ENCODE assay signal across 12 cellular contexts in the genomic region with DNA sequence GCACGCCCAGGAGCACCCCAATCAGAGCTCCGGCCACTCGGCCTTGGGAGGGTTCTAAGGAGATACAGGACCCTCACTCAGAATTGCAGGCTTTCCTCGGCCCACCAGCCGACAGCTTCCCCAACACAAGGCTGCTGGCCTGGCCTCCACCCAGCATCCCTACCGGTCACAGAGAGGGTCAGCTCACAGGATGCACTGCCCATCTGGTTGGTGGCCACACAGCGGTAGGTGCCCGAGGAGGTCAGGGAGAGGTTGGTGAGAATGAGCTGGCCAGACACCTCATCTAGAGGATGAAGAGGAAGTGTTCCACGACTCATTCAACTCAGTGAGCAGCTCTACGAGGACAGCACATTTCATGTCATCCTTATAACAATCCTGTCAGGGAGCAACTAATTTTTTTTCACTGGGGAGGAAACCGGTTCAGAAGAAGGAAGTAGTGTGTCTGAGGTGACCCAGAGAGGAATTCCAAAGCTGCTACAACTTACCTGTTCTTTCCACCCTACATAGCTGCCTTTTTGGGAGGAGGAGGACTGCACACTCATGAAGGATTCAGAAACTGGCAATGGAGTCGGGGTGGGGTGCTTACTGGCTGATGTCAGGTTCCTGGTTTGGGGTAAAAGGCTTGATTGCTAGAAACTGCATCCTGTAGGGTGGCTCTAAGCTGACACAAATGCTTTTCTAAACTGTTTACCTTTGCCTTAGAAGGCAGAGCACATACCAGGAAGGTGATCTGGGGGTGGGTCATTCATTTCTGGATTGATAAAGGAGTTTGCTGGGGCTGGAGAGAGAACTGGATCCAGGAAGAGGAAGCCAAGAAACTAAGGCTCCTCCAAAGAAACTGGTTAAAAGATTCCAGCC. TPM values are rescaled to one million over a fixed set of nuclear protein-coding genes. Genes with fewer than 3 reads are reported as not detected.
A peak's percentile ranks its signal among the peaks of the same experiment; 100 is the strongest.
DNase-seq lines count a peak whose midpoint lies in the region; ATAC-seq and TF ChIP-seq lines count a peak whose summit lies in the region.
"Had no signal": no experiment of that assay in that cellular context is flagged by ENCODE, and none has a peak within 500 bp of the region (broad histone marks: within the 10 kb centered on the region; RNA-seq: fewer than 3 reads in every experiment).

No MANE protein-coding gene starts in this region.

- no peak overlapping the region for H3K4me3 ChIP-seq in CD8-positive, alpha-beta memory T cell (ENCODE audit: low read length)
- H3K4me3 ChIP-seq in neuronal stem cell (ENCODE audit: low read length in 2 of 2): peak overlapping the region in 1 of 2 donors; percentile 53

- POLR2A ChIA-PET in CD8-positive, alpha-beta memory T cell (lab: Charles Lee): interaction anchor here (0.5 kb wide), 1 partner anchor 1521 kb away, joined by 3 read pairs; no protein-coding TSS in a partner anchor

- H4K91ac ChIP-seq in neuronal stem cell (ENCODE audit: low read depth, low read length, poor library complexity): no peak overlapping the region

- H3K27me3 Mint-ChIP-seq in CD8-positive, alpha-beta memory T cell: peaks cover 4 to 5% of the 10 kb centered on the region in 2 donors
- peaks cover 10% of the 10 kb centered on the region for H3K27me3 Mint-ChIP-seq in IgD-negative memory B cell

- no peaks in the 10 kb centered on the region for H3K9me3 ChIP-seq in CD8-positive, alpha-beta memory T cell (ENCODE audit: low read length)
- peaks cover 2 to 12% of the 10 kb centered on the region in 2 donors for H3K9me3 ChIP-seq in neuronal stem cell (replicated peaks in 1 of 2; ENCODE audit: control insufficient read depth in 2 of 2, insufficient read depth in 1 of 2, low read depth in 1 of 2, low read length in 2 of 2)

- peaks cover 9% of the 10 kb centered on the region for H3K4me1 ChIP-seq in CD8-positive, alpha-beta memory T cell (ENCODE audit: insufficient read depth, low read length)
- peaks cover 0 to 12% of the 10 kb centered on the region in 2 donors for H3K4me1 ChIP-seq in neuronal stem cell (ENCODE audit: control insufficient read depth in 2 of 2, insufficient read depth in 1 of 2, low read depth in 1 of 2, low read length in 2 of 2)

- H3K27ac ChIP-seq in CD8-positive, alpha-beta memory T cell (ENCODE audit: low read depth, low read length): no peak overlapping the region
- no peak overlapping the region for H3K27ac ChIP-seq in neuronal stem cell (replicated peaks; ENCODE audit: low read length)

- peak overlapping the region; percentile 39 for H2BK15ac ChIP-seq in neuronal stem cell (ENCODE audit: low read length)

- H2BK12ac ChIP-seq in neuronal stem cell (ENCODE audit: low read length): peak overlapping the region; percentile 68

- no peak overlapping the region for H3K9ac ChIP-seq in neuronal stem cell (ENCODE audit: low read depth, low read length, poor library complexity)

- no peak overlapping the region for H3K4ac ChIP-seq in neuronal stem cell (ENCODE audit: low read length)

- CTCF ChIA-PET in CD8-positive, alpha-beta memory T cell (lab: Charles Lee): interaction anchor here (4.0 to 6.2 kb wide), 3 partner anchors 9 to 78 kb away, joined by 32 to 73 read pairs (median 41); partner anchors contain the start of gene ESAM

- H3K23ac ChIP-seq in neuronal stem cell (ENCODE audit: low read depth, low read length, poor library complexity): peak overlapping the region; percentile 56

- H2AK5ac ChIP-seq in neuronal stem cell (ENCODE audit: low read depth, low read length): peak overlapping the region; percentile 48

- peak overlapping the region; percentile 56 for H3K18ac ChIP-seq in neuronal stem cell (ENCODE audit: low read length)

- peak overlapping the region in 4 of 7 donors; percentile 12 to 85 (median 48) for H3K4me3 Mint-ChIP-seq in CD8-positive, alpha-beta memory T cell
- H3K4me3 Mint-ChIP-seq in IgD-negative memory B cell: peak overlapping the region in 2 of 4 donors; percentile 73 to 81

- no peak overlapping the region for H4K8ac ChIP-seq in neuronal stem cell (ENCODE audit: low read depth, low read length)

- H3K27me3 ChIP-seq in CD8-positive, alpha-beta memory T cell (ENCODE audit: insufficient read depth, low read length, poor library complexity, severe bottlenecking): no peaks in the 10 kb centered on the region
- peaks cover 0 to 100% (median 71%) of the 10 kb centered on the region in 3 experiments for H3K27me3 ChIP-seq in neuronal stem cell (ENCODE audit: control insufficient read depth in 3 of 3, insufficient read depth in 3 of 3, low read depth in 1 of 3, low read length in 3 of 3)

- no peak for ATAC-seq in SK-N-SH treated with all-trans-retinoic acid at 6 μM for 48 hours
- ATAC-seq in GM18520 (IDR thresholded peaks at IDR 0.05; ENCODE audit: unreplicated experiment): no peak
- ATAC-seq in GM21390 (IDR thresholded peaks at IDR 0.05; ENCODE audit: unreplicated experiment): no peak

- H2AFZ ChIP-seq in neuronal stem cell (ENCODE audit: low read length): no peak overlapping the region

- DNase-seq in CD8-positive, alpha-beta memory T cell: no peak
- DNase-seq in dermis microvascular lymphatic vessel endothelial cell (ENCODE audit: low read depth in 2 of 2) (peak; percentile 92 to 94), neuronal stem cell (ENCODE audit: low spot score) (no peak), GF-D8 (lab: John Stamatoyannopoulos, UW) (no peak)
- DNase-seq: H9; hippocampal formation; NCI-H345; stimulated activated CD4-positive, alpha-beta T cell treated with anti-CD3 and anti-CD28 coated beads, Interleukin-4, amount 100 ng/mL, for 4 hours had no signal

- peak overlapping the region; percentile 26 for H3K14ac ChIP-seq in neuronal stem cell (ENCODE audit: low read length)

- no peak overlapping the region for H2BK120ac ChIP-seq in neuronal stem cell (ENCODE audit: low read depth, low read length)

- no peaks in the 10 kb centered on the region for H3K36me3 ChIP-seq in CD8-positive, alpha-beta memory T cell (ENCODE audit: insufficient read depth, low read length)
- peaks cover 0 to 17% of the 10 kb centered on the region in 2 donors for H3K36me3 ChIP-seq in neuronal stem cell (replicated peaks in 1 of 2; ENCODE audit: control insufficient read depth in 2 of 2, insufficient read depth in 2 of 2, low read length in 2 of 2)

- peaks cover 0 to 6% (median 0%) of the 10 kb centered on the region in 3 donors for H3K36me3 Mint-ChIP-seq in CD8-positive, alpha-beta memory T cell
- H3K36me3 Mint-ChIP-seq in IgD-negative memory B cell: peaks cover 2% of the 10 kb centered on the region

- H2BK5ac ChIP-seq in neuronal stem cell (ENCODE audit: low read length): no peak overlapping the region

- H3K4me2 ChIP-seq in neuronal stem cell (ENCODE audit: insufficient read depth, low read length, poor library complexity, severe bottlenecking): no peak overlapping the region

- no peak overlapping the region for H3K27ac Mint-ChIP-seq in CD8-positive, alpha-beta memory T cell
- peak overlapping the region in 2 of 3 donors; percentile 63 to 83 for H3K27ac Mint-ChIP-seq in IgD-negative memory B cell
- H3K27ac Mint-ChIP-seq: H9 had no signal

- H3K79me1 ChIP-seq in neuronal stem cell (ENCODE audit: low read depth, low read length): no peaks in the 10 kb centered on the region

- no CpG with 5 or more reads among the region's 12 CpGs for WGBS in neuronal stem cell (ENCODE audit: extremely low coverage in 2 of 2, insufficient read length in 2 of 2, insufficient replicate concordance in 1 of 2), 2 donors

- peaks cover 4 to 14% (median 7%) of the 10 kb centered on the region in 3 donors for H3K4me1 Mint-ChIP-seq in CD8-positive, alpha-beta memory T cell
- H3K4me1 Mint-ChIP-seq in IgD-negative memory B cell: peaks cover 12 to 19% (median 15%) of the 10 kb centered on the region in 3 donors

- no peaks in the 10 kb centered on the region for H3K9me3 Mint-ChIP-seq in CD8-positive, alpha-beta memory T cell
- no peaks in the 10 kb centered on the region for H3K9me3 Mint-ChIP-seq in IgD-negative memory B cell

TF ChIP-seq in SK-N-SH treated with all-trans-retinoic acid at 6 μM for 48 hours, 23 proteins besides CTCF, POLR2A, EP300 and RAD21 (continues in another document):
- no peak for TF ChIP-seq ZFP3 (CRISPR knock-in tag; IDR thresholded peaks at IDR 0.05)

RNA-seq across cellular contexts. Expression of gene VSIG2, which starts 3.3 kb away (rescaled TPM):
- under 1 TPM; 0.24 to 0.40 TPM for total RNA-seq in CD8-positive, alpha-beta memory T cell
- polyA plus RNA-seq in CD8-positive, alpha-beta memory T cell: not detected
- not detected for polyA plus RNA-seq in IgD-negative memory B cell
- total RNA-seq in dermis microvascular lymphatic vessel endothelial cell: 0.13 TPM in 1 of 2 replicates, not detected in the other
- polyA plus RNA-seq in neuronal stem cell (2013, experiment 1 of 2): not detected
- not detected for polyA plus RNA-seq in neuronal stem cell (2013, experiment 2 of 2)
- total RNA-seq: H9 had no signal

RNA-seq across cellular contexts. Expression of gene NRGN, which starts 9.0 kb away (rescaled TPM):
- total RNA-seq in CD8-positive, alpha-beta memory T cell: 1 to 10 TPM; 4.6 to 6.4 TPM
- polyA plus RNA-seq in CD8-positive, alpha-beta memory T cell: not detected
- 4.6 TPM for polyA plus RNA-seq in IgD-negative memory B cell
- total RNA-seq in dermis microvascular lymphatic vessel endothelial cell: 0.25 and 0.64 TPM in 2 replicates
- 11.4 TPM for polyA plus RNA-seq in neuronal stem cell (2013, experiment 1 of 2)
- 11.7 TPM for polyA plus RNA-seq in neuronal stem cell (2013, experiment 2 of 2)

RNA-seq across cellular contexts. Expression of gene ESAM, which starts 13.4 kb away (rescaled TPM):
- total RNA-seq in CD8-positive, alpha-beta memory T cell: under 1 TPM; 0.35 to 0.77 TPM
- polyA plus RNA-seq in CD8-positive, alpha-beta memory T cell: not detected
- polyA plus RNA-seq in IgD-negative memory B cell: 2.5 TPM
- total RNA-seq in dermis microvascular lymphatic vessel endothelial cell: 20.1 and 29.3 TPM in 2 replicates
- polyA plus RNA-seq in neuronal stem cell (2013, experiment 1 of 2): 0.07 TPM
- 0.07 TPM for polyA plus RNA-seq in neuronal stem cell (2013, experiment 2 of 2)

RNA-seq across cellular contexts. Expression of gene MSANTD2, which starts 51.5 kb away (rescaled TPM):
- 10 to 100 TPM; 12.3 to 13.2 TPM for total RNA-seq in CD8-positive, alpha-beta memory T cell
- 4.4 TPM for polyA plus RNA-seq in CD8-positive, alpha-beta memory T cell
- polyA plus RNA-seq in IgD-negative memory B cell: 7.1 TPM
- 4.4 and 6.2 TPM in 2 replicates for total RNA-seq in dermis microvascular lymphatic vessel endothelial cell
- polyA plus RNA-seq in neuronal stem cell (2013, experiment 1 of 2): 14.2 TPM
- 14.6 TPM for polyA plus RNA-seq in neuronal stem cell (2013, experiment 2 of 2)

Comparison
In these comparisons a context has a peak if more than half of its experiments do, and no peak if none do; other contexts are left out.
1. DNase-seq: peak in dermis microvascular lymphatic vessel endothelial cell (2 of 2); none in CD8-positive, alpha-beta memory T cell (0 of 5), neuronal stem cell (single experiment) and GF-D8 (single experiment).
2. H3K27ac Mint-ChIP-seq: peak in IgD-negative memory B cell (2 of 3); none in CD8-positive, alpha-beta memory T cell (0 of 8).
3. RNA of gene ESAM, which starts 13.4 kb away (total RNA-seq): 20.1 to 29.3 TPM in dermis microvascular lymphatic vessel endothelial cell; 0.35 to 0.77 TPM in CD8-positive, alpha-beta memory T cell; every median in the first group is over 10 times any median in the second.